10 cellular contexts compared by ENCODE assay signal in the genomic region with DNA sequence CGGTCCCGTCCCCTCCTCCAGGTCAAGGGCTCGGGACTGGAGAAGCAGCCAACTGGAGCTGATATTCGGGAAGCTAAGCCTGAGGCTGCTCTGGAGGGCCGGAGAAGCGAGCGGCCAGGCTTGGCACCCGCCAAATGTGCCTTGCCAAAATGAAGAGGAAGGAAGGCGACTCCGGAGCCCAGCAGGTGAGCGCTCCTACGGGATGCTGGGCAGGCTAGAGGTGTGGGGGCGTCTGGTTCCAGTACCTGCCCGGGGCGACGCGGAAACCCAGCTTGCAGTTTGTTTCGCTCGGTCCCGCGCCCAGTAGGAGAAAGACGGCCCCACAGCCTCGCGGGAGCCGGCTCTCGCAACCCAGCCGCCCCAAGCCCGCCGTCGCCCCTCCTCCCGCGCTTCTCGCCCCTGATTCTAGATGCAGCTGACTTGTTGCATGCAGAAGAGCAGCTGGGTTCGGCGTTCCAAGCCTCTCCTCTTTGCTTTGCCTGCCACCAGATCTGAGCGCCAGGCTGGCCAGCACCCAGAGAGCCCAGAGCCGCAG. TPM values are rescaled to one million over a fixed set of nuclear protein-coding genes. Genes with fewer than 3 reads are reported as not detected.
A peak's percentile ranks its signal among the peaks of the same experiment; 100 is the strongest.
DNase-seq lines count a peak whose midpoint lies in the region; ATAC-seq and TF ChIP-seq lines count a peak whose summit lies in the region.
"Had no signal": no experiment of that assay in that cellular context is flagged by ENCODE, and none has a peak within 500 bp of the region (broad histone marks: within the 10 kb centered on the region; RNA-seq: fewer than 3 reads in every experiment).

No MANE protein-coding gene starts in this region.

- H3K36me3 ChIP-seq in neural progenitor cell, result no peaks in the 10 kb centered on the region
- H3K36me3 ChIP-seq: BLaER1, lower lobe of right lung had no signal

- no peak overlapping the region for H2AFZ ChIP-seq in neural progenitor cell (replicated peaks)

- intact Hi-C loops in sciatic nerve (cut with DNase I), result no loop called here

- no peak overlapping the region for H3K27ac Mint-ChIP-seq in HFFc6
- H3K27ac Mint-ChIP-seq in neural progenitor cell, result no peak overlapping the region

- peak overlapping the region; percentile 81 for H3K4me2 ChIP-seq in neural progenitor cell
- H3K4me2 ChIP-seq: BLaER1 had no signal

- H3K4me1 ChIP-seq in neural progenitor cell, result peaks cover 30% of the 10 kb centered on the region

- no peak for TF ChIP-seq CTCF in HFFc6 (IDR thresholded peaks at IDR 0.05)
- TF ChIP-seq CTCF in neural progenitor cell (IDR thresholded peaks at IDR 0.05), result no peak

- 0 out of 2 replicates have a peak overlapping the region, but pooled peaks have one; percentile 56 for H3K4me3 Mint-ChIP-seq in HFFc6
- peak overlapping the region; percentile 86 for H3K4me3 Mint-ChIP-seq in neural progenitor cell

- peaks cover 4% of the 10 kb centered on the region; the same call in 1 of the 2 replicates for H3K36me3 Mint-ChIP-seq in HFFc6 (ENCODE audit: low read depth)
- no peaks in the 10 kb centered on the region for H3K36me3 Mint-ChIP-seq in neural progenitor cell

- H3K27me3 ChIP-seq in neural progenitor cell, result peaks cover 97% of the 10 kb centered on the region

- H3K27me3 Mint-ChIP-seq in HFFc6 (ENCODE audit: insufficient read depth) (peaks cover 51% of the 10 kb centered on the region), neural progenitor cell (ENCODE audit: insufficient read depth, low read depth) (peaks cover 52% of the 10 kb centered on the region)

- no peaks in the 10 kb centered on the region for H3K79me2 ChIP-seq in neural progenitor cell (ENCODE audit: low read depth)

- ATAC-seq in sciatic nerve (no peak), GM21825 (IDR thresholded peaks at IDR 0.05; ENCODE audit: unreplicated experiment) (no peak)

- peaks cover 31% of the 10 kb centered on the region for H3F3A ChIP-seq in neural progenitor cell (ENCODE audit: low read depth)

- no peak overlapping the region for H3K9ac ChIP-seq in neural progenitor cell
- H3K9ac ChIP-seq: BLaER1 had no signal

- H3K4me3 ChIP-seq in neural progenitor cell, result peak overlapping the region; percentile 49
- H3K4me3 ChIP-seq: BLaER1, lower lobe of right lung had no signal

- H3K9me3 Mint-ChIP-seq in HFFc6 (no peaks in the 10 kb centered on the region), neural progenitor cell (no peaks in the 10 kb centered on the region)

- DNase-seq in NCI-H748 (lab: John Stamatoyannopoulos, UW; ENCODE audit: unreplicated experiment) (peak; percentile 66), NCI-H748 treated with DMSO at 0.1 percent for 48 hours (lab: John Stamatoyannopoulos, UW) (no peak), HFFc6 (no peak), neural progenitor cell (ENCODE audit: low spot score) (peak; percentile 55), sciatic nerve (ENCODE audit: low spot score) (no peak), Ammon's horn (ENCODE audit: low spot score) (no peak)
- DNase-seq: lower lobe of right lung had no signal

- H3K27ac ChIP-seq in cingulate gyrus (ENCODE audit: low read depth, low read length) (peak overlapping the region; percentile 14), neural progenitor cell (no peak overlapping the region)
- H3K27ac ChIP-seq: BLaER1, lower lobe of right lung had no signal

- H3K4me1 Mint-ChIP-seq in HFFc6 (ENCODE audit: low read depth), result peaks cover 5% of the 10 kb centered on the region; the same call in 1 of the 2 replicates
- H3K4me1 Mint-ChIP-seq in neural progenitor cell, result peaks cover 42% of the 10 kb centered on the region

- H3K9me3 ChIP-seq in neural progenitor cell (ENCODE audit: low read depth), result no peaks in the 10 kb centered on the region
- H3K9me3 ChIP-seq: lower lobe of right lung had no signal

- H4K20me1 ChIP-seq in neural progenitor cell (ENCODE audit: low read depth), result peaks cover 34% of the 10 kb centered on the region
- H4K20me1 ChIP-seq: BLaER1 had no signal

RNA-seq across cellular contexts. Expression of gene AEN, which starts 16.1 kb away (rescaled TPM):
- total RNA-seq in HFFc6 (2021; fragmentation: NEBNext Ultra II Directional; extraction: Animal tissue kit (Norgen Biotek cat#: 25700)), result 10 to 100 TPM; 65.4 to 73.4 (median 67.8) TPM
- 35.0 and 60.9 TPM in 2 replicates for total RNA-seq in neural progenitor cell (ENCODE audit: low replicate concordance)
- 10.7 TPM for total RNA-seq in sciatic nerve

RNA-seq across cellular contexts. Expression of gene ISG20, which starts 33.8 kb away (rescaled TPM):
- 1 to 10 TPM in 1 of 6 experiments, under 1 TPM in 5; 0.47 to 1.5 (median 0.76) TPM for total RNA-seq in HFFc6 (2021; fragmentation: NEBNext Ultra II Directional; extraction: Animal tissue kit (Norgen Biotek cat#: 25700))
- 0.56 and 0.65 TPM in 2 replicates for total RNA-seq in neural progenitor cell (ENCODE audit: low replicate concordance)
- total RNA-seq in sciatic nerve, result 20.2 TPM

RNA-seq across cellular contexts. Expression of gene DET1, which starts 58.6 kb away (rescaled TPM):
- 1 to 10 TPM; 4.9 to 7.1 (median 6.2) TPM for total RNA-seq in HFFc6 (2021; fragmentation: NEBNext Ultra II Directional; extraction: Animal tissue kit (Norgen Biotek cat#: 25700))
- total RNA-seq in neural progenitor cell (ENCODE audit: low replicate concordance) (19.0 and 21.3 TPM in 2 replicates), sciatic nerve (9.3 TPM)

Comparison
In these comparisons a context has a peak if more than half of its experiments do, and no peak if none do; other contexts are left out.
1. DNase-seq: peak in NCI-H748 (single experiment) and neural progenitor cell (single experiment); none in NCI-H748 treated with DMSO at 0.1 percent for 48 hours (single experiment), HFFc6 (single experiment), sciatic nerve (single experiment) and Ammon's horn (single experiment).